In the genomic region with DNA sequence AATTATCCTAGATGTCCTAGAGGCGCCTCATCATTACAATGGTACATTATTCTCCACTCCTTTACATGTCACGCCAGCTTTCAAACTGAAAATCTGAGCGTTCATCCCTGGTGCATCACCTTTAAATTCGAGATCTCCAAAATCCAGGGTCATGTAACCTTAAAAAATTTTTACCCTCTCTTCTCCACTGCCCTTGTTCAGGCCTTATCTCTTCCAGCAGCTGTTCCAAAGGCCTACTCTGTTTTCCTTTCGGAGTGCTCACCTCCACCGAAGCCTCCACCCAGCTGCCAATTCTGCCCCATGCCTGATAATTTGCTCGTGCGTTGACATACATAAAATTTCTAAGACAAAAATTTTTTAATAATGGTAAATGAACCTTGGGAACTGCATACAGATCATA, we compare ENCODE assay signal across 10 cellular contexts. TPM values are rescaled to one million over a fixed set of nuclear protein-coding genes. Genes with fewer than 3 reads are reported as not detected.
A peak's percentile ranks its signal among the peaks of the same experiment; 100 is the strongest.
DNase-seq lines count a peak whose midpoint lies in the region; ATAC-seq, FAIRE-seq and TF ChIP-seq lines count a peak whose summit lies in the region.
"Had no signal": no experiment of that assay in that cellular context is flagged by ENCODE, and none has a peak within 500 bp of the region (broad histone marks: within the 10 kb centered on the region; RNA-seq: fewer than 3 reads in every experiment).

No MANE protein-coding gene starts in this region.

- H3K4me3 Mint-ChIP-seq in T-helper 1 cell treated with Interleukin-12 subunit alpha and Interleukin-12 subunit beta and Interleukin-4 antibody, amounts not matched to agents 30 μg/mL and 1 μg/mL, for 36 hours, result peak overlapping the region; percentile 95

- no peak for ATAC-seq in HG03469 (IDR thresholded peaks at IDR 0.05; ENCODE audit: unreplicated experiment)

- H2AFZ ChIP-seq in SU-DHL-6 (ENCODE audit: low read depth, low read length, severe bottlenecking), result no peak overlapping the region

- peak overlapping the region; percentile 78 for H3K4me2 ChIP-seq in SU-DHL-6 (ENCODE audit: low read depth, low read length, poor library complexity, severe bottlenecking)

- H3K9me2 ChIP-seq in SU-DHL-6 (replicated peaks; ENCODE audit: insufficient read depth, low read length), result no peaks in the 10 kb centered on the region

- FAIRE-seq in small intestine (lab: Jason Lieb, UNC), result no peak

- peak overlapping the region; percentile 67 for H3K27ac ChIP-seq in SU-DHL-6 (ENCODE audit: low read depth, low read length)
- H3K27ac ChIP-seq in small intestine (ENCODE audit: low read depth in 1 of 2, low read length in 1 of 2), result peak overlapping the region in 1 of 2 donors; percentile 27
- no peak overlapping the region for H3K27ac ChIP-seq in caudate nucleus (ENCODE audit: low read depth, low read length)
- H3K27ac ChIP-seq: thyroid gland had no signal

- H4K20me1 ChIP-seq in SU-DHL-6 (ENCODE audit: low read depth, low read length), result peaks cover 4% of the 10 kb centered on the region; the same call in 1 of the 2 replicates

- H3K4me1 ChIP-seq in small intestine (ENCODE audit: control insufficient read depth in 2 of 2, insufficient read depth in 1 of 2, low read depth in 1 of 2, low read length in 1 of 2), result peaks cover 3 to 11% of the 10 kb centered on the region in 2 donors

- peaks cover 28% of the 10 kb centered on the region for H3K36me3 Mint-ChIP-seq in T-helper 1 cell treated with Interleukin-12 subunit alpha and Interleukin-12 subunit beta and Interleukin-4 antibody, amounts not matched to agents 30 μg/mL and 1 μg/mL, for 36 hours (ENCODE audit: low read depth)

- H3K9me3 ChIP-seq in SU-DHL-6 (ENCODE audit: insufficient read depth, low read length) (no peaks in the 10 kb centered on the region), small intestine (ENCODE audit: control insufficient read depth, low read depth) (no peaks in the 10 kb centered on the region)
- H3K9me3 ChIP-seq: thyroid gland had no signal

- DNase-seq in T-helper 1 cell, result no peak
- DNase-seq in fibroblast of villous mesenchyme (ENCODE audit: low read depth), result no peak
- DNase-seq in small intestine, result peak; percentile 48
- no peak for DNase-seq in caudate nucleus (lab: John Stamatoyannopoulos, UW)
- DNase-seq in stimulated activated CD4-positive, alpha-beta T cell treated with anti-CD3 and anti-CD28 coated beads, Interleukin-15, amount 100 ng/mL, for 24 hours, result no peak
- DNase-seq: T-helper 9 cell, thyroid gland had no signal

- H3K9ac ChIP-seq in SU-DHL-6 (ENCODE audit: low read length), result peak overlapping the region; percentile 90

- H3K36me3 ChIP-seq in SU-DHL-6 (ENCODE audit: low read length) (peaks cover 8% of the 10 kb centered on the region), small intestine (ENCODE audit: control insufficient read depth in 2 of 2, insufficient read depth in 2 of 2, low read length in 2 of 2) (peaks cover under 1 to 2% of the 10 kb centered on the region in 2 donors)

- peak overlapping the region; percentile 85 for H3K27ac Mint-ChIP-seq in T-helper 1 cell treated with Interleukin-12 subunit alpha and Interleukin-12 subunit beta and Interleukin-4 antibody, amounts not matched to agents 30 μg/mL and 1 μg/mL, for 36 hours

- H3K4me3 ChIP-seq in SU-DHL-6 (ENCODE audit: insufficient read depth, low read length, poor library complexity, severe bottlenecking), result peak overlapping the region; percentile 75
- peak overlapping the region; percentile 84 for H3K4me3 ChIP-seq in fibroblast of villous mesenchyme (ENCODE audit: low read depth, low read length)
- peak overlapping the region; percentile 11 to 94 for H3K4me3 ChIP-seq in small intestine (ENCODE audit: low read depth in 1 of 2, low read length in 2 of 2)

- no peaks in the 10 kb centered on the region for H3K27me3 Mint-ChIP-seq in T-helper 1 cell treated with Interleukin-12 subunit alpha and Interleukin-12 subunit beta and Interleukin-4 antibody, amounts not matched to agents 30 μg/mL and 1 μg/mL, for 36 hours (ENCODE audit: low read depth)

- peaks cover 24% of the 10 kb centered on the region for H3K79me2 ChIP-seq in SU-DHL-6 (ENCODE audit: insufficient read depth, low read length)

- WGBS in small intestine, 3 donors, result 15 to 28% (median 21%) methylated on average over 8 of the region's 8 CpGs

- no peaks in the 10 kb centered on the region for H3K27me3 ChIP-seq in SU-DHL-6 (ENCODE audit: low read length)
- no peaks in the 10 kb centered on the region for H3K27me3 ChIP-seq in small intestine (ENCODE audit: control insufficient read depth in 2 of 2, insufficient read depth in 2 of 2, low read length in 2 of 2)
- H3K27me3 ChIP-seq: thyroid gland had no signal

- no peaks in the 10 kb centered on the region for H3K9me3 Mint-ChIP-seq in T-helper 1 cell treated with Interleukin-12 subunit alpha and Interleukin-12 subunit beta and Interleukin-4 antibody, amounts not matched to agents 30 μg/mL and 1 μg/mL, for 36 hours

- peaks cover 25% of the 10 kb centered on the region for H3K4me1 Mint-ChIP-seq in T-helper 1 cell treated with Interleukin-12 subunit alpha and Interleukin-12 subunit beta and Interleukin-4 antibody, amounts not matched to agents 30 μg/mL and 1 μg/mL, for 36 hours (ENCODE audit: low read depth)

- TF ChIP-seq CTCF in SU-DHL-6 (IDR thresholded peaks at IDR 0.05; ENCODE audit: insufficient read depth, low read length, poor library complexity, severe bottlenecking) (no peak), fibroblast of villous mesenchyme (IDR thresholded peaks at IDR 0.05; ENCODE audit: insufficient read depth, low read depth, low read length) (no peak)

- peaks cover 5% of the 10 kb centered on the region; the same call in 1 of the 2 replicates for H3F3A ChIP-seq in SU-DHL-6 (ENCODE audit: insufficient read depth)

RNA-seq across cellular contexts. Expression of a gene that starts 1.0 kb away (rescaled TPM):
- 17.1 and 22.5 TPM in 2 replicates for total RNA-seq in fibroblast of villous mesenchyme
- 1 to 10 TPM; 3.5 to 5.1 (median 4.5) TPM for polyA plus RNA-seq in small intestine

RNA-seq across cellular contexts. Expression of a gene that starts 1.3 kb away (rescaled TPM):
- 15.5 and 29.8 TPM in 2 replicates for total RNA-seq in fibroblast of villous mesenchyme
- polyA plus RNA-seq in small intestine, result 10 to 100 TPM; 13.5 to 39.7 (median 26.4) TPM
